ENCODE assay signal across 11 cellular contexts in the genomic region with DNA sequence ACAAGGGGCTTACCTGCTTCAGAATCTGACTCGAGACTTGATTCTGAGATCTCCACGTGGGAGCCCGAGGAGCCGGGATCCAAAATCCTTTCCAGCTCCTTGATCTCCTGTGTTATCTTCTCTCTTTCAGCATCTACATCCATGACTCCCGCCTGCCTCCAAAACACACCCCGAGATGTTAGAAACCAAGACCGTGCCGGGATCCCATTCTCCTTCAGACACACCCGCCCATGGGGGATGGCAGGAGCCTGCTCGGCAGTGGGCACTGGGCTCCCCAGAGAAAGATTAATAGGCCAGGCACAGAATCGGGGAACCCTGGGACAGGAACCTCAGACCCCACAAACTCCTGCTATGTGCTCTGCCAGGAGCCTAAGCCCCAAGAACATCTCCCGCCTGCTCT. TPM values are rescaled to one million over a fixed set of nuclear protein-coding genes. Genes with fewer than 3 reads are reported as not detected.
A peak's percentile ranks its signal among the peaks of the same experiment; 100 is the strongest.
DNase-seq lines count a peak whose midpoint lies in the region; ATAC-seq and TF ChIP-seq lines count a peak whose summit lies in the region.
"Had no signal": no experiment of that assay in that cellular context is flagged by ENCODE, and none has a peak within 500 bp of the region (broad histone marks: within the 10 kb centered on the region; RNA-seq: fewer than 3 reads in every experiment).

No MANE protein-coding gene starts in this region.

- no peak for ATAC-seq in activated CD8-positive, alpha-beta memory T cell treated with anti-CD3 and anti-CD28 coated beads, Interleukin-2, amount 10 ng/mL, durations not matched to agents 7 days and 5 days
- no peak for ATAC-seq in PC-3

- WGBS in thyroid gland, 2 donors: 93 to 96% methylated on average over 12 of the region's 12 CpGs

- H3K36me3 ChIP-seq in PC-3 (ENCODE audit: low read depth, low read length): peaks cover 7% of the 10 kb centered on the region
- peaks cover 25% of the 10 kb centered on the region for H3K36me3 ChIP-seq in fibroblast of lung (ENCODE audit: control insufficient read depth, insufficient read depth, low read length)
- H3K36me3 ChIP-seq in skeletal muscle satellite cell (ENCODE audit: insufficient read depth, low read length): peaks cover 50% of the 10 kb centered on the region
- peaks cover 14 to 37% of the 10 kb centered on the region in 2 donors for H3K36me3 ChIP-seq in thyroid gland

- CTCF ChIA-PET in activated CD8-positive, alpha-beta memory T cell treated with anti-CD3 and anti-CD28 coated beads, Interleukin-2, amount 10 ng/mL, durations not matched to agents 7 days and 5 days (lab: Charles Lee): interaction anchor here (1.0 to 6.2 kb wide), 5 partner anchors 10 to 40 kb away, joined by 3 to 52 read pairs (median 4); a partner anchor contains a TSS
- CTCF ChIA-PET in PC-3 (lab: Charles Lee): interaction anchor here (1.4 kb wide), 1 partner anchor 52 kb away, joined by 3 read pairs; no protein-coding TSS in a partner anchor

- no peaks in the 10 kb centered on the region for H3K27me3 Mint-ChIP-seq in activated CD8-positive, alpha-beta memory T cell treated with anti-CD3 and anti-CD28 coated beads, Interleukin-2, amount 10 ng/mL, durations not matched to agents 7 days and 5 days

- H3K4me1 ChIP-seq in PC-3 (ENCODE audit: insufficient read depth, low read length) (peaks cover 12% of the 10 kb centered on the region), fibroblast of lung (ENCODE audit: control insufficient read depth, extremely low read depth, insufficient read depth, low read length) (peaks cover 10% of the 10 kb centered on the region), skeletal muscle satellite cell (ENCODE audit: control insufficient read depth, insufficient read depth, low read length) (peaks cover 16% of the 10 kb centered on the region), thyroid gland (peaks cover 16 to 17% of the 10 kb centered on the region in 2 donors)

- H3K27ac ChIP-seq in PC-3 (ENCODE audit: low read length) (no peak overlapping the region), fibroblast of lung (ENCODE audit: insufficient read depth, low read length) (no peak overlapping the region), thyroid gland (no peak overlapping the region)
- H3K27ac ChIP-seq: left ventricle myocardium inferior had no signal

- DNase-seq in activated CD8-positive, alpha-beta memory T cell treated with anti-CD3 and anti-CD28 coated beads, Interleukin-2, amount 10 ng/mL, durations not matched to agents 7 days and 5 days: no peak
- no peak for DNase-seq in activated CD8-positive, alpha-beta memory T cell treated with anti-CD3 and anti-CD28 coated beads for 24 hours
- DNase-seq in PC-3: no peak
- DNase-seq in fibroblast of lung (ENCODE audit: low read depth in 2 of 2): no peak
- DNase-seq in A172 (ENCODE audit: low spot score): no peak
- no peak for DNase-seq in thyroid gland
- no peak for DNase-seq in NCI-H2081 treated with DMSO at 0.1 percent for 48 hours (lab: John Stamatoyannopoulos, UW)
- DNase-seq: activated CD4-positive, alpha-beta T cell treated with anti-CD3 and anti-CD28 coated beads, Interleukin-2, amount 50 U/mL, for 48 hours; left ventricle myocardium inferior; NCI-H2107 had no signal

- no peaks in the 10 kb centered on the region for H3F3A ChIP-seq in PC-3 (ENCODE audit: low read length, unreplicated experiment)

- no peaks in the 10 kb centered on the region for H3K9me2 ChIP-seq in PC-3 (replicated peaks; ENCODE audit: low read length)

- no peaks in the 10 kb centered on the region for H3K27me3 ChIP-seq in PC-3 (ENCODE audit: low read length)
- no peaks in the 10 kb centered on the region for H3K27me3 ChIP-seq in fibroblast of lung (ENCODE audit: control insufficient read depth, insufficient read depth, low read length)
- H3K27me3 ChIP-seq in skeletal muscle satellite cell (ENCODE audit: control insufficient read depth, insufficient read depth, low read length): no peaks in the 10 kb centered on the region
- no peaks in the 10 kb centered on the region for H3K27me3 ChIP-seq in thyroid gland

- intact Hi-C loops in PC-3 (cut with micrococcal nuclease): no loop called here
- intact Hi-C loops in thyroid gland (cut with DNase I): no loop called here

- peak overlapping the region; percentile 86 for H3K4me3 Mint-ChIP-seq in activated CD8-positive, alpha-beta memory T cell treated with anti-CD3 and anti-CD28 coated beads, Interleukin-2, amount 10 ng/mL, durations not matched to agents 7 days and 5 days

- no peaks in the 10 kb centered on the region for H3K9me3 ChIP-seq in PC-3 (ENCODE audit: low read length)
- H3K9me3 ChIP-seq in fibroblast of lung (ENCODE audit: control insufficient read depth, insufficient read depth, low read depth, low read length): no peaks in the 10 kb centered on the region
- no peaks in the 10 kb centered on the region for H3K9me3 ChIP-seq in skeletal muscle satellite cell (replicated peaks; ENCODE audit: low read length)
- no peaks in the 10 kb centered on the region for H3K9me3 ChIP-seq in thyroid gland
- H3K9me3 ChIP-seq: left ventricle myocardium inferior had no signal

- peak overlapping the region; percentile 91; the same call in 1 of the 2 replicates for H3K4me3 ChIP-seq in PC-3 (ENCODE audit: low read length)
- peak overlapping the region in 1 of 4 experiments; percentile 87 for H3K4me3 ChIP-seq in fibroblast of lung (replicated peaks in 1 of 4; ENCODE audit: control extremely low read depth in 1 of 4, insufficient read depth in 1 of 4, low read depth in 3 of 4, low read length in 4 of 4)
- peak overlapping the region; percentile 98 for H3K4me3 ChIP-seq in skeletal muscle satellite cell (ENCODE audit: low read length)
- H3K4me3 ChIP-seq in thyroid gland (replicated peaks in 1 of 3): no peak overlapping the region

- H3K9ac ChIP-seq in PC-3 (ENCODE audit: low read length) (peak overlapping the region; percentile 82; the same call in 1 of the 2 replicates), fibroblast of lung (ENCODE audit: insufficient read depth, low read length) (no peak overlapping the region), skeletal muscle satellite cell (ENCODE audit: low read depth, low read length) (peak overlapping the region; percentile 92)

- TF ChIP-seq CTCF in PC-3 (conservative IDR thresholded peaks at IDR 0.05; ENCODE audit: low read depth, low read length) (no peak), fibroblast of lung (conservative IDR thresholded peaks at IDR 0.05 in 1 of 2, IDR thresholded peaks at IDR 0.05 in 1 of 2; ENCODE audit: low read depth in 1 of 2, low read length in 2 of 2) (no peak), thyroid gland (IDR thresholded peaks at IDR 0.05) (no peak)

- H3K27ac Mint-ChIP-seq in activated CD8-positive, alpha-beta memory T cell treated with anti-CD3 and anti-CD28 coated beads, Interleukin-2, amount 10 ng/mL, durations not matched to agents 7 days and 5 days: peak overlapping the region; percentile 74

- no peaks in the 10 kb centered on the region for H3K9me3 Mint-ChIP-seq in activated CD8-positive, alpha-beta memory T cell treated with anti-CD3 and anti-CD28 coated beads, Interleukin-2, amount 10 ng/mL, durations not matched to agents 7 days and 5 days (ENCODE audit: low read depth)

- H4K20me1 ChIP-seq in PC-3 (ENCODE audit: low read length): no peaks in the 10 kb centered on the region
- H4K20me1 ChIP-seq in fibroblast of lung (ENCODE audit: control insufficient read depth, extremely low read depth, insufficient read depth, low read length): no peaks in the 10 kb centered on the region

- no TSS peak for BruUV-seq in PC-3 (replicated peaks; lab: Mats Ljungman, UMichigan)

- POLR2A ChIA-PET in PC-3 (lab: Charles Lee; ENCODE audit: unreplicated experiment): no interaction called here

- H3K79me2 ChIP-seq in PC-3 (ENCODE audit: low read length): peaks cover 23% of the 10 kb centered on the region
- H3K79me2 ChIP-seq in fibroblast of lung (ENCODE audit: control insufficient read depth, insufficient read depth, low read length): peaks cover 20% of the 10 kb centered on the region

- H3K4me1 Mint-ChIP-seq in activated CD8-positive, alpha-beta memory T cell treated with anti-CD3 and anti-CD28 coated beads, Interleukin-2, amount 10 ng/mL, durations not matched to agents 7 days and 5 days: peaks cover 31% of the 10 kb centered on the region

- H3K4me2 ChIP-seq in PC-3 (ENCODE audit: low read length): peak overlapping the region; percentile 94
- peak overlapping the region; percentile 90 for H3K4me2 ChIP-seq in fibroblast of lung (ENCODE audit: extremely low read depth, insufficient read depth, low read length)
- peak overlapping the region; percentile 99 for H3K4me2 ChIP-seq in skeletal muscle satellite cell (ENCODE audit: low read length)

- no peak overlapping the region for H2AFZ ChIP-seq in PC-3 (ENCODE audit: low read length)
- no peak overlapping the region for H2AFZ ChIP-seq in fibroblast of lung (ENCODE audit: low read length)

- TF ChIP-seq POLR2A in thyroid gland (IDR thresholded peaks at IDR 0.05): no peak

- peaks cover 13% of the 10 kb centered on the region for H3K36me3 Mint-ChIP-seq in activated CD8-positive, alpha-beta memory T cell treated with anti-CD3 and anti-CD28 coated beads, Interleukin-2, amount 10 ng/mL, durations not matched to agents 7 days and 5 days

RNA-seq across cellular contexts. Expression of a gene that starts 1.7 kb away (rescaled TPM):
- 10 to 100 TPM; 12.4 to 17.0 TPM for total RNA-seq in activated CD8-positive, alpha-beta memory T cell treated with anti-CD3 and anti-CD28 coated beads, Interleukin-2, amount 10 ng/mL, durations not matched to agents 7 days and 5 days
- total RNA-seq in PC-3 (2014; rRNA removed): 7.5 and 7.8 TPM in 2 replicates
- 3.8 and 4.9 TPM in 2 replicates for total RNA-seq in fibroblast of lung
- 1.8 and 2.4 TPM in 2 replicates for polyA plus RNA-seq in fibroblast of lung
- 4.3 and 4.9 TPM in 2 replicates for polyA plus RNA-seq in fibroblast of lung (2012)
- polyA minus RNA-seq in fibroblast of lung (ENCODE audit: low replicate concordance): 2.6 and 3.1 TPM in 2 replicates
- 16.4 and 19.0 TPM in 2 replicates for total RNA-seq in skeletal muscle satellite cell (2012; rRNA removed)
- total RNA-seq in A172 (2014; rRNA removed; shearing (Covaris generic)): 16.9 and 23.8 TPM in 2 replicates
- total RNA-seq in thyroid gland: 1 to 10 TPM; 7.0 to 8.0 (median 7.5) TPM

RNA-seq across cellular contexts. Expression of a gene that starts 12.1 kb away (rescaled TPM):
- 10 to 100 TPM; 47.4 to 54.2 TPM for total RNA-seq in activated CD8-positive, alpha-beta memory T cell treated with anti-CD3 and anti-CD28 coated beads, Interleukin-2, amount 10 ng/mL, durations not matched to agents 7 days and 5 days
- total RNA-seq in PC-3 (2014; rRNA removed): 32.3 and 38.3 TPM in 2 replicates
- 31.9 and 32.4 TPM in 2 replicates for total RNA-seq in fibroblast of lung
- 24.5 and 30.7 TPM in 2 replicates for polyA plus RNA-seq in fibroblast of lung
- 28.1 and 32.2 TPM in 2 replicates for polyA plus RNA-seq in fibroblast of lung (2012)
- 18.0 and 20.3 TPM in 2 replicates for polyA minus RNA-seq in fibroblast of lung (ENCODE audit: low replicate concordance)
- total RNA-seq in skeletal muscle satellite cell (2012; rRNA removed): 49.4 and 53.1 TPM in 2 replicates
- total RNA-seq in A172 (2014; rRNA removed; shearing (Covaris generic)): 99.2 and 148 TPM in 2 replicates
- 10 to 100 TPM; 27.9 to 46.1 (median 33.9) TPM for total RNA-seq in thyroid gland

RNA-seq across cellular contexts. Expression of a gene that starts 12.2 kb away (rescaled TPM):
- 10 to 100 TPM; 64.0 to 76.5 TPM for total RNA-seq in activated CD8-positive, alpha-beta memory T cell treated with anti-CD3 and anti-CD28 coated beads, Interleukin-2, amount 10 ng/mL, durations not matched to agents 7 days and 5 days
- total RNA-seq in PC-3 (2014; rRNA removed): 44.3 and 54.9 TPM in 2 replicates
- total RNA-seq in fibroblast of lung: 26.4 and 31.3 TPM in 2 replicates
- polyA plus RNA-seq in fibroblast of lung: 70.2 and 90.2 TPM in 2 replicates
- polyA plus RNA-seq in fibroblast of lung (2012): 70.8 and 84.1 TPM in 2 replicates
- polyA minus RNA-seq in fibroblast of lung (ENCODE audit: low replicate concordance): 30.9 and 49.8 TPM in 2 replicates
- 64.2 and 79.1 TPM in 2 replicates for total RNA-seq in skeletal muscle satellite cell (2012; rRNA removed)
- 135 and 169 TPM in 2 replicates for total RNA-seq in A172 (2014; rRNA removed; shearing (Covaris generic))
- total RNA-seq in thyroid gland: 10 to 100 TPM; 28.8 to 48.2 (median 39.0) TPM

RNA-seq across cellular contexts. Expression of a gene that starts 24.8 kb away (rescaled TPM):
- total RNA-seq in activated CD8-positive, alpha-beta memory T cell treated with anti-CD3 and anti-CD28 coated beads, Interleukin-2, amount 10 ng/mL, durations not matched to agents 7 days and 5 days: 1 to 10 TPM in 1 of 2 experiments, under 1 TPM in 1; 0.50 to 3.1 TPM
- 0.52 and 1.1 TPM in 2 replicates for total RNA-seq in PC-3 (2014; rRNA removed)
- 1.0 and 3.3 TPM in 2 replicates for total RNA-seq in fibroblast of lung
- 0.16 and 0.69 TPM in 2 replicates for polyA plus RNA-seq in fibroblast of lung
- 0.75 and 1.6 TPM in 2 replicates for polyA plus RNA-seq in fibroblast of lung (2012)
- 0.11 and 1.1 TPM in 2 replicates for polyA minus RNA-seq in fibroblast of lung (ENCODE audit: low replicate concordance)
- 1.3 TPM in 2 replicates for total RNA-seq in skeletal muscle satellite cell (2012; rRNA removed)
- 0.95 and 1.1 TPM in 2 replicates for total RNA-seq in A172 (2014; rRNA removed; shearing (Covaris generic))
- total RNA-seq in thyroid gland: 1 to 10 TPM in 1 of 4 donors, under 1 TPM in 3; 0.27 to 1.5 (median 0.74) TPM

RNA-seq across cellular contexts. Expression of a gene that starts 34.7 kb away (rescaled TPM):
- 10 to 100 TPM; 22.4 to 23.7 TPM for total RNA-seq in activated CD8-positive, alpha-beta memory T cell treated with anti-CD3 and anti-CD28 coated beads, Interleukin-2, amount 10 ng/mL, durations not matched to agents 7 days and 5 days
- total RNA-seq in PC-3 (2014; rRNA removed): 51.4 and 64.9 TPM in 2 replicates
- 14.2 and 14.6 TPM in 2 replicates for total RNA-seq in fibroblast of lung
- 5.8 and 7.4 TPM in 2 replicates for polyA plus RNA-seq in fibroblast of lung
- 19.1 and 21.3 TPM in 2 replicates for polyA plus RNA-seq in fibroblast of lung (2012)
- 0.47 and 4.8 TPM in 2 replicates for polyA minus RNA-seq in fibroblast of lung (ENCODE audit: low replicate concordance)
- total RNA-seq in skeletal muscle satellite cell (2012; rRNA removed): 7.6 and 10.3 TPM in 2 replicates
- total RNA-seq in A172 (2014; rRNA removed; shearing (Covaris generic)): 40.1 and 84.2 TPM in 2 replicates
- 10 to 100 TPM; 16.2 to 58.4 (median 23.1) TPM for total RNA-seq in thyroid gland

Comparison
In these comparisons a context has a peak if more than half of its experiments do, and no peak if none do; other contexts are left out.
1. H3K4me3 ChIP-seq: peak in PC-3 (single experiment) and skeletal muscle satellite cell (single experiment); none in thyroid gland (0 of 3).
2. Peak in every context shown above with its lines, with median percentiles within 50 percentile points of each other: H3K4me2 ChIP-seq.